ENCODE assay signal across 8 cellular contexts in the genomic region with DNA sequence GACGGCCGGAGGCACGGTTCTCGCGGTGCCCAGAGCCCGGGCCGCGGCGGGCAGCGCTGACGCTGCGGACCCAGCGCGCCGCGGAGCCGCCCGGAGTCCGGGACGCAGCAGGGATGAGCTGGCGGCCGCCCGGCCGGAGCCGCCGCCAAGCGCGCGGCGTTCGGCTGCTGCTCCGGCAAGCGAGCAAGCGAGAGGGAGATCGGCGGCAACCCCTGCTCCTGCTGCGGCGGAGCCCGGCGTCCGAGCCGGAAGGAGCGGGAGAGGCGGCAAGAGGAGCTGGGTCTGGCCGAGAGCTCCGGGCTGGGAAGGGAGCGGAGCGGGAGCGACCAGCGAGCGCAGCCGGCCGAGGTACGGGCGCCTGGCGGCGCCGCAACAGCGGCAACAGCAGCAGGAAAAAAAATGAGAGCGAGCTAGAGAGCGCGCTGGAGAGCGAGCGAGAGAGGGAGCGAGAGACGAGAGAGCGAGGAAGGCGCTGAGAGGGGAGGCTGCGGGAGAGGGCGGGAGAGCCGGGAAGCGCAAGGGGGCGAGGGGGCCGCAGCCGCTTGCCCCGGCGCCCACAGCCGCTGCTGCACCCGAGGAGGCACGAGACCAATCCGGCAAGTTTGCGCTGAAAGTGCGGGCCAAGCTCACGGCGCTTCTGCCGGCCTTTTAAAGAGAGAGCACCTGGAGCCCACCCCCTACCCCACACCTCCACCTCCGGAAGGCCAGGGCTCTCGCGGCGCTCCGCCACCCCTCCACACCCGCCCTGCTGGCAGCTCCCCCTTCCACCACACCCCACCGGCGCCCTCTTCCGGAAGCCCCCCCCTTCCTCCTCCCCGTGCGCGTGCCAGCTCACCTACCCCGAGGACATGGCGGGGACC. TPM values are rescaled to one million over a fixed set of nuclear protein-coding genes. Genes with fewer than 3 reads are reported as not detected.
A peak's percentile ranks its signal among the peaks of the same experiment; 100 is the strongest.
DNase-seq lines count a peak whose midpoint lies in the region; ATAC-seq, FAIRE-seq and TF ChIP-seq lines count a peak whose summit lies in the region.

No MANE protein-coding gene starts in this region.

- no peak overlapping the region for H2BK12ac ChIP-seq in mesenchymal stem cell (ENCODE audit: low read length in 2 of 2)

- peak overlapping the region; percentile 19 for H2AFZ ChIP-seq in mesenchymal stem cell (ENCODE audit: low read depth, low read length)

- no peak overlapping the region for H3K18ac ChIP-seq in mesenchymal stem cell (ENCODE audit: low read depth in 1 of 2, low read length in 2 of 2)

- peak overlapping the region; percentile 86 for H3K4me3 Mint-ChIP-seq in T-helper 17 cell

- FAIRE-seq in H54 (lab: Jason Lieb, UNC): no peak

- no peak overlapping the region for H4K91ac ChIP-seq in mesenchymal stem cell (ENCODE audit: low read length)

- no peak overlapping the region for H2BK15ac ChIP-seq in mesenchymal stem cell (ENCODE audit: low read depth, poor library complexity, severe bottlenecking)

- H3K4me1 Mint-ChIP-seq in T-helper 17 cell: peaks cover 11% of the 10 kb centered on the region

- H3K4me3 ChIP-seq in mesenchymal stem cell (ENCODE audit: insufficient read depth in 1 of 2, low read depth in 1 of 2, low read length in 2 of 2): peak overlapping the region; percentile 45 to 63
- H3K4me3 ChIP-seq in thoracic aorta: peak overlapping the region; percentile 67

- no peak overlapping the region for H3K27ac ChIP-seq in mesenchymal stem cell (ENCODE audit: low read length, poor library complexity, severe bottlenecking)
- H3K27ac ChIP-seq in thoracic aorta: no peak overlapping the region

- peaks cover 66% of the 10 kb centered on the region for H3K27me3 Mint-ChIP-seq in T-helper 17 cell

- peaks cover 31% of the 10 kb centered on the region for H3K4me1 ChIP-seq in mesenchymal stem cell (ENCODE audit: control insufficient read depth, insufficient read depth, low read depth, low read length)
- H3K4me1 ChIP-seq in thoracic aorta (ENCODE audit: control insufficient read depth in 1 of 2, low read depth in 2 of 2): peaks cover 14 to 29% of the 10 kb centered on the region in 2 donors

- TF ChIP-seq CTCF in GM13977 (IDR thresholded peaks at IDR 0.05; ENCODE audit: extremely low read depth, insufficient read depth, missing control alignments): no peak
- TF ChIP-seq CTCF in thoracic aorta (IDR thresholded peaks at IDR 0.05): no peak

- H3K36me3 ChIP-seq in mesenchymal stem cell (ENCODE audit: control insufficient read depth in 1 of 2, insufficient read depth in 2 of 2, low read depth in 1 of 2, low read length in 2 of 2): no peaks in the 10 kb centered on the region
- no peaks in the 10 kb centered on the region for H3K36me3 ChIP-seq in thoracic aorta

- peak overlapping the region in 1 of 2 experiments; percentile 78 for H3K23ac ChIP-seq in mesenchymal stem cell (ENCODE audit: low read length in 2 of 2)

- peak; percentile 80 for DNase-seq in 8988T
- peak; percentile 62 for DNase-seq in GM13977 (ENCODE audit: low spot score)
- DNase-seq in T-helper 17 cell: no peak
- peak; percentile 49 for DNase-seq in dermis blood vessel endothelial cell
- peak; percentile 61 for DNase-seq in mesenchymal stem cell
- DNase-seq in thoracic aorta (ENCODE audit: low spot score): no peak
- no peak for DNase-seq in H54 (ENCODE audit: insufficient read length, low spot score)

- H2AK5ac ChIP-seq in mesenchymal stem cell (ENCODE audit: low read length, severe bottlenecking): no peak overlapping the region

- no peak overlapping the region for H2BK120ac ChIP-seq in mesenchymal stem cell (ENCODE audit: low read depth, low read length)

- H3K36me3 Mint-ChIP-seq in T-helper 17 cell (ENCODE audit: low read depth): peaks cover 3% of the 10 kb centered on the region

- WGBS in mesenchymal stem cell: 1% methylated on average over 87 of the region's 100 CpGs

- ATAC-seq in T-helper 17 cell (peak; percentile 38), thoracic aorta (ENCODE audit: insufficient number of reproducible peaks, low FRiP score, low read depth) (no peak), GM19455 (IDR thresholded peaks at IDR 0.05; ENCODE audit: unreplicated experiment) (no peak)

- H2BK5ac ChIP-seq in mesenchymal stem cell (ENCODE audit: low read depth, low read length, poor library complexity, severe bottlenecking): no peak overlapping the region

- peak overlapping the region; percentile 97 for H3K4me2 ChIP-seq in mesenchymal stem cell (ENCODE audit: low read length, poor library complexity, severe bottlenecking)

- no peak for TF ChIP-seq POLR2A in H54 (IDR thresholded peaks at IDR 0.05; ENCODE audit: low read depth, low read length)

- no peak overlapping the region for H3K4ac ChIP-seq in mesenchymal stem cell (ENCODE audit: low read depth in 1 of 2, low read length in 2 of 2)

- peak overlapping the region; percentile 47 for H4K8ac ChIP-seq in mesenchymal stem cell (ENCODE audit: low read length)

- H3K9ac ChIP-seq in mesenchymal stem cell (ENCODE audit: low read length): no peak overlapping the region

- H3K79me1 ChIP-seq in mesenchymal stem cell (replicated peaks; ENCODE audit: low read length, poor library complexity, severe bottlenecking): no peaks in the 10 kb centered on the region

- in situ Hi-C loops in GM13977 (cut with MboI; ENCODE audit: low pct_unique_long_range_greater_than_20kb, low sequenced_read_pairs, unreplicated experiment): no loop called here

- H3K9me3 ChIP-seq in T-helper 17 cell (ENCODE audit: control insufficient read depth, low read length, poor library complexity, severe bottlenecking): no peaks in the 10 kb centered on the region
- H3K9me3 ChIP-seq in mesenchymal stem cell (ENCODE audit: control insufficient read depth, low read length): no peaks in the 10 kb centered on the region
- no peaks in the 10 kb centered on the region for H3K9me3 ChIP-seq in thoracic aorta

- H3K27ac Mint-ChIP-seq in T-helper 17 cell: no peak overlapping the region

- no peak overlapping the region for H3K14ac ChIP-seq in mesenchymal stem cell (ENCODE audit: low read length in 2 of 2)

- H3K27me3 ChIP-seq in mesenchymal stem cell (ENCODE audit: control insufficient read depth in 1 of 2, insufficient read depth in 1 of 2, low read length in 2 of 2) (peaks cover 82 to 90% of the 10 kb centered on the region in 2 experiments), thoracic aorta (replicated peaks; ENCODE audit: insufficient read depth) (peaks cover 29% of the 10 kb centered on the region)

RNA-seq across cellular contexts. Expression of a gene that starts 0.5 kb away (rescaled TPM):
- total RNA-seq in T-helper 17 cell: not detected
- total RNA-seq in dermis blood vessel endothelial cell: not detected in 2 replicates
- polyA plus RNA-seq in mesenchymal stem cell (2013, experiment 1 of 2): 0.04 TPM
- polyA plus RNA-seq in mesenchymal stem cell (2013, experiment 2 of 2): 0.01 TPM
- total RNA-seq in thoracic aorta: not detected

Comparison
In these comparisons a context has a peak if more than half of its experiments do, and no peak if none do; other contexts are left out.
1. DNase-seq: peak in 8988T (single experiment), GM13977 (single experiment), dermis blood vessel endothelial cell (single experiment) and mesenchymal stem cell (single experiment); none in T-helper 17 cell (0 of 3), thoracic aorta (single experiment) and H54 (single experiment).